15 cellular contexts compared by ENCODE assay signal in genomic region chr22:48749555-48750227, GRCh38.
"Had no signal": no experiment of that assay in that cellular context is flagged by ENCODE, and none has a peak within 500 bp of the region (broad histone marks: within the 10 kb centered on the region; RNA-seq: fewer than 3 reads in every experiment).

No MANE protein-coding gene starts in this region.

- DNase-seq: activated CD4-positive, alpha-beta T cell treated with anti-CD3 and anti-CD28 coated beads, Interleukin-2, amount 50 U/mL, for 4 hours; activated CD4-positive, CD25-positive, alpha-beta regulatory T cell treated with anti-CD3 and anti-CD28 coated beads, Interleukin-2, amount 50 U/mL, for 72 hours; activated gamma-delta T cell; activated T-cell treated with anti-CD3 and anti-CD28 coated beads for 4 hours; amygdala; dermis blood vessel endothelial cell; immature natural killer cell; left colon; mesenchymal stem cell; stimulated activated naive B cell treated with anti-CD40 and anti-IgM and Interleukin-4, amounts not matched to agents 10 μg/mL and 1 μg/mL and 100 μg/mL, for 72 hours; substantia nigra had no signal

- H3K4me3 ChIP-seq: upper lobe of left lung had no signal

- ATAC-seq: esophagus mucosa; left colon; stimulated activated naive B cell treated with anti-CD40 and anti-IgM and Interleukin-4, amounts not matched to agents 10 μg/mL and 1 μg/mL and 100 μg/mL, for 72 hours had no signal

- H3K36me3 ChIP-seq: upper lobe of left lung had no signal

- H3K27me3 ChIP-seq: upper lobe of left lung had no signal

- H3K9me3 Mint-ChIP-seq: brain; immature natural killer cell; stimulated activated naive B cell treated with anti-CD40 and anti-IgM and Interleukin-4, amounts not matched to agents 10 μg/mL and 1 μg/mL and 100 μg/mL, for 72 hours had no signal

- H3K4me1 ChIP-seq: upper lobe of left lung had no signal

- H3K4me1 Mint-ChIP-seq: brain; immature natural killer cell; stimulated activated naive B cell treated with anti-CD40 and anti-IgM and Interleukin-4, amounts not matched to agents 10 μg/mL and 1 μg/mL and 100 μg/mL, for 72 hours had no signal

- H3K27me3 Mint-ChIP-seq: activated naive CD8-positive, alpha-beta T cell; brain had no signal

- H3K9me3 ChIP-seq: upper lobe of left lung had no signal

- H3K27ac Mint-ChIP-seq: activated naive CD8-positive, alpha-beta T cell; brain; immature natural killer cell; stimulated activated naive B cell treated with anti-CD40 and anti-IgM and Interleukin-4, amounts not matched to agents 10 μg/mL and 1 μg/mL and 100 μg/mL, for 72 hours had no signal

- H3K4me3 Mint-ChIP-seq: activated naive CD8-positive, alpha-beta T cell; brain; immature natural killer cell; stimulated activated naive B cell treated with anti-CD40 and anti-IgM and Interleukin-4, amounts not matched to agents 10 μg/mL and 1 μg/mL and 100 μg/mL, for 72 hours had no signal

- H3K27ac ChIP-seq: upper lobe of left lung had no signal

- H3K36me3 Mint-ChIP-seq: activated naive CD8-positive, alpha-beta T cell; immature natural killer cell; stimulated activated naive B cell treated with anti-CD40 and anti-IgM and Interleukin-4, amounts not matched to agents 10 μg/mL and 1 μg/mL and 100 μg/mL, for 72 hours had no signal
